In the genomic region with DNA sequence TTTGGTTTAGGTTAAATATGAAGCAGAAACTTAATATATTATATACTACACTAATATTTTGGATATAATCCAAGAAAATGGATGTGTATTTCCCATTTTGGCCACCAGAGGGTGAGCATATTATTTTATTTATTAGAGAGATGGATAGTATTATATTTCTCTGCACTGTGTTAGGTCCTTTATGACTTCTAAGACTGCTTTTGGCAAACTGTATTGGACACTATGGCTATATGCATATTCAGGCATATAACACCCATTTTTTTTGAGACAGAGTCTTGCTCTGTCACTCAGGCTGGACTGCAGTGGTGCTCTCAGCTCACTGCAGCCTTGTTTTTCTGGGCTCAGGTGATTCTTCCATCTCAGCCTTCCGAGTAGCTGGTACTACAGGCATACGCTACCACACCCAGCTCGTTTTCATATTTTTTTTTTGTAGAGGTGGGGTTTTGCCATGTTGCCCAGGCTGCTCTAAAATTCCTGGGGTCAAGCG, we compare ENCODE assay signal across 8 cellular contexts. TPM values are rescaled to one million over a fixed set of nuclear protein-coding genes. Genes with fewer than 3 reads are reported as not detected.
DNase-seq lines count a peak whose midpoint lies in the region; ATAC-seq lines count a peak whose summit lies in the region.

No MANE protein-coding gene starts in this region.

- DNase-seq in SKM-1 treated with dmso at 0.1 percent for 144 hours (lab: John Stamatoyannopoulos, UW; ENCODE audit: unreplicated experiment) (peak; percentile 11), SKM-1 (lab: John Stamatoyannopoulos, UW; ENCODE audit: unreplicated experiment) (no peak), NCI-H1694 (lab: John Stamatoyannopoulos, UW) (peak; percentile 70), cerebellum (ENCODE audit: low spot score) (peak; percentile 34), midbrain (lab: John Stamatoyannopoulos, UW) (peak; percentile 1), kidney glomerular epithelial cell (lab: John Stamatoyannopoulos, UW) (no peak)
- DNase-seq in activated CD8-positive, alpha-beta memory T cell treated with anti-CD3 and anti-CD28 coated beads for 24 hours: no peak

- ATAC-seq in HG03175 (IDR thresholded peaks at IDR 0.05; ENCODE audit: unreplicated experiment): no peak

RNA-seq across cellular contexts. Expression of a gene that starts 17.8 kb away (rescaled TPM):
- total RNA-seq in cerebellum: 16.2 TPM

RNA-seq across cellular contexts. Expression of a gene that starts 52.1 kb away (rescaled TPM):
- 31.6 TPM for total RNA-seq in cerebellum

RNA-seq across cellular contexts. Expression of a gene that starts 52.4 kb away (rescaled TPM):
- 35.2 TPM for total RNA-seq in cerebellum

Comparison
In these comparisons a context has a peak if more than half of its experiments do, and no peak if none do; other contexts are left out.
1. DNase-seq: peak in SKM-1 treated with dmso at 0.1 percent for 144 hours (single experiment), NCI-H1694 (single experiment), cerebellum (single experiment) and midbrain (single experiment); none in SKM-1 (single experiment), kidney glomerular epithelial cell (single experiment) and activated CD8-positive, alpha-beta memory T cell treated with anti-CD3 and anti-CD28 coated beads for 24 hours (single experiment).